ENCODE assay signal across 9 cellular contexts in genomic region chr5:181242031-181242451, GRCh38. TPM values are rescaled to one million over a fixed set of nuclear protein-coding genes. Genes with fewer than 3 reads are reported as not detected.
A peak's percentile ranks its signal among the peaks of the same experiment; 100 is the strongest.
DNase-seq lines count a peak whose midpoint lies in the region; ATAC-seq and TF ChIP-seq lines count a peak whose summit lies in the region.
"Had no signal": no experiment of that assay in that cellular context is flagged by ENCODE, and none has a peak within 500 bp of the region (broad histone marks: within the 10 kb centered on the region; RNA-seq: fewer than 3 reads in every experiment).

No MANE protein-coding gene starts in this region.

- intact Hi-C loops in left lung (cut with DNase I) = no loop called here

- 78% methylated on average over 6 of the region's 6 CpGs for WGBS in thymus

- peak overlapping the region; percentile 99 for H3K27ac Mint-ChIP-seq in activated T-cell treated with anti-CD3 and anti-CD28 coated beads, Interleukin-2, amount 50 U/mL, for 72 hours

- no peak for DNase-seq in activated T-cell treated with anti-CD3 and anti-CD28 coated beads, Interleukin-2, amount 50 U/mL, for 72 hours
- DNase-seq in activated T-cell treated with anti-CD3 and anti-CD28 coated beads, Interleukin-2, amount 50 U/mL, for 1 hour = no peak
- DNase-seq in adipocyte (ENCODE audit: low read depth) = no peak
- no peak for DNase-seq in left lung
- DNase-seq in effector CD4-positive, alpha-beta T cell = no peak
- no peak for DNase-seq in NCI-H1930 (lab: John Stamatoyannopoulos, UW)
- DNase-seq: stimulated activated naive CD4-positive, alpha-beta T cell treated with Interleukin-2 at 50 U/mL for 16 hours had no signal

- no peak for ATAC-seq in activated T-cell treated with anti-CD3 and anti-CD28 coated beads, Interleukin-2, amount 50 U/mL, for 72 hours (replicated peaks in 1 of 2)
- no peak for ATAC-seq in left lung
- ATAC-seq in activated CD4-positive, CD25-positive, alpha-beta regulatory T cell treated with anti-CD3 and anti-CD28 coated beads, Interleukin-2, amount 50 U/mL, for 24 hours = no peak

- H3K4me1 ChIP-seq in adipocyte (ENCODE audit: control insufficient read depth, insufficient read depth, low read length) = peaks cover 41% of the 10 kb centered on the region
- peaks cover 10 to 51% of the 10 kb centered on the region in 2 donors for H3K4me1 ChIP-seq in left lung
- H3K4me1 ChIP-seq in thymus (ENCODE audit: control insufficient read depth, insufficient read depth, low read length) = peaks cover 26% of the 10 kb centered on the region

- no peaks in the 10 kb centered on the region for H3K27me3 Mint-ChIP-seq in activated T-cell treated with anti-CD3 and anti-CD28 coated beads, Interleukin-2, amount 50 U/mL, for 72 hours (ENCODE audit: low read depth)

- peak overlapping the region; percentile 98 for H3K9ac ChIP-seq in adipocyte (ENCODE audit: low read length)

- no peak for TF ChIP-seq CTCF in left lung (IDR thresholded peaks at IDR 0.05)

- H3K9me3 ChIP-seq in adipocyte (ENCODE audit: control insufficient read depth, low read length) = no peaks in the 10 kb centered on the region
- H3K9me3 ChIP-seq in left lung = no peaks in the 10 kb centered on the region
- H3K9me3 ChIP-seq in thymus (ENCODE audit: control insufficient read depth) = no peaks in the 10 kb centered on the region

- H3K4me3 ChIP-seq in adipocyte (ENCODE audit: low read length) = peak overlapping the region; percentile 93
- H3K4me3 ChIP-seq in left lung = peak overlapping the region; percentile 64 to 66
- peak overlapping the region; percentile 74 for H3K4me3 ChIP-seq in thymus (ENCODE audit: low read length)

- H3K36me3 ChIP-seq in adipocyte (ENCODE audit: control insufficient read depth, insufficient read depth, low read length, severe bottlenecking) = peaks cover 52% of the 10 kb centered on the region
- H3K36me3 ChIP-seq in left lung = peaks cover 11 to 56% of the 10 kb centered on the region in 2 donors
- peaks cover 52% of the 10 kb centered on the region for H3K36me3 ChIP-seq in thymus (ENCODE audit: control insufficient read depth, insufficient read depth)

- H3K4me3 Mint-ChIP-seq in activated T-cell treated with anti-CD3 and anti-CD28 coated beads, Interleukin-2, amount 50 U/mL, for 72 hours = peak overlapping the region; percentile 93 to 98

- H3K27me3 ChIP-seq in adipocyte (replicated peaks; ENCODE audit: control insufficient read depth, insufficient read depth, low read length) (no peaks in the 10 kb centered on the region), left lung (no peaks in the 10 kb centered on the region), thymus (ENCODE audit: control insufficient read depth, insufficient read depth) (no peaks in the 10 kb centered on the region)

- peaks cover 54% of the 10 kb centered on the region for H3K4me1 Mint-ChIP-seq in activated T-cell treated with anti-CD3 and anti-CD28 coated beads, Interleukin-2, amount 50 U/mL, for 72 hours (ENCODE audit: low read depth)

- H3K9me3 Mint-ChIP-seq in activated T-cell treated with anti-CD3 and anti-CD28 coated beads, Interleukin-2, amount 50 U/mL, for 72 hours = no peaks in the 10 kb centered on the region

- H3K27ac ChIP-seq in left lung = peak overlapping the region in 1 of 2 donors; percentile 97
- peak overlapping the region; percentile 37 for H3K27ac ChIP-seq in thymus (ENCODE audit: low read depth)

- H3K36me3 Mint-ChIP-seq in activated T-cell treated with anti-CD3 and anti-CD28 coated beads, Interleukin-2, amount 50 U/mL, for 72 hours (ENCODE audit: insufficient read depth in 2 of 2) = peaks cover 49 to 60% of the 10 kb centered on the region in 2 donors

RNA-seq across cellular contexts. Expression of gene RACK1, which starts 1.7 kb away (rescaled TPM):
- 1,000 to 10,000 TPM; 3,606 to 3,662 TPM for total RNA-seq in activated T-cell treated with anti-CD3 and anti-CD28 coated beads, Interleukin-2, amount 50 U/mL, for 72 hours
- total RNA-seq in left lung = 1,000 to 10,000 TPM; 1,244 to 1,308 TPM
- 2,214 TPM for polyA plus RNA-seq in thymus

RNA-seq across cellular contexts. Expression of gene TRIM52, which starts 18.9 kb away (rescaled TPM):
- total RNA-seq in activated T-cell treated with anti-CD3 and anti-CD28 coated beads, Interleukin-2, amount 50 U/mL, for 72 hours = 10 to 100 TPM; 19.2 to 22.7 TPM
- 10 to 100 TPM; 12.4 to 12.9 TPM for total RNA-seq in left lung
- polyA plus RNA-seq in thymus = 35.2 TPM

RNA-seq across cellular contexts. Expression of gene TRIM41, which starts 19.0 kb away (rescaled TPM):
- 10 to 100 TPM; 42.1 to 52.1 TPM for total RNA-seq in activated T-cell treated with anti-CD3 and anti-CD28 coated beads, Interleukin-2, amount 50 U/mL, for 72 hours
- 10 to 100 TPM; 24.2 to 24.5 TPM for total RNA-seq in left lung
- polyA plus RNA-seq in thymus = 25.8 TPM

RNA-seq across cellular contexts. Expression of gene TRIM7, which starts 37.0 kb away (rescaled TPM):
- total RNA-seq in activated T-cell treated with anti-CD3 and anti-CD28 coated beads, Interleukin-2, amount 50 U/mL, for 72 hours = 1 to 10 TPM; 2.4 to 2.9 TPM
- total RNA-seq in left lung = 1 to 10 TPM; 4.3 to 5.7 TPM
- 5.3 TPM for polyA plus RNA-seq in thymus
